ENCODE assay signal across 14 cellular contexts in genomic region chr2:134975281-134976009, GRCh38.
"Had no signal": no experiment of that assay in that cellular context is flagged by ENCODE, and none has a peak within 500 bp of the region (broad histone marks: within the 10 kb centered on the region; RNA-seq: fewer than 3 reads in every experiment).

No MANE protein-coding gene starts in this region.

- H3K4me3 ChIP-seq: cardiac muscle cell, dorsolateral prefrontal cortex, gastroesophageal sphincter, right lobe of liver, thyroid gland, vagina had no signal

- H3K9me3 ChIP-seq: right lobe of liver, thyroid gland had no signal

- DNase-seq: activated B cell treated with CpG ODN at 0.5 μM for 24 hours; activated CD4-positive, alpha-beta T cell treated with anti-CD3 and anti-CD28 coated beads for 48 hours; activated CD8-positive, alpha-beta memory T cell treated with anti-CD3 and anti-CD28 coated beads, Interleukin-2, amount 50 U/mL, for 4 hours; activated CD8-positive, alpha-beta T cell treated with anti-CD3 and anti-CD28 coated beads, Interleukin-2, amount 10 ng/mL, durations not matched to agents 7 days and 5 days; activated effector memory CD4-positive, alpha-beta T cell treated with anti-CD3 and anti-CD28 coated beads, Interleukin-2, amount 50 U/mL, for 16 hours; activated T-cell treated with anti-CD3 and anti-CD28 coated beads, Interleukin-2, amount 50 U/mL, for 48 hours; dorsolateral prefrontal cortex; nephron progenitor cell; right lobe of liver; thyroid gland had no signal

- H3K36me3 ChIP-seq: cardiac muscle cell, gastroesophageal sphincter, right lobe of liver, thyroid gland, vagina had no signal

- H3K27ac ChIP-seq: dorsolateral prefrontal cortex, gastroesophageal sphincter, right lobe of liver, thyroid gland, vagina had no signal

- ATAC-seq: activated CD8-positive, alpha-beta T cell treated with anti-CD3 and anti-CD28 coated beads, Interleukin-2, amount 10 ng/mL, durations not matched to agents 7 days and 5 days; activated naive CD4-positive, alpha-beta T cell treated with anti-CD3 and anti-CD28 coated beads, Interleukin-2, amount 50 U/mL, for 72 hours; gastroesophageal sphincter had no signal

- H3K27me3 ChIP-seq: cardiac muscle cell, dorsolateral prefrontal cortex, gastroesophageal sphincter, right lobe of liver, thyroid gland, vagina had no signal

- H3K4me1 ChIP-seq: gastroesophageal sphincter, right lobe of liver, thyroid gland, vagina had no signal
